22 cellular contexts compared by ENCODE assay signal in genomic region chr7:116407165-116407564, GRCh38.
DNase-seq lines count a peak whose midpoint lies in the region; ATAC-seq and TF ChIP-seq lines count a peak whose summit lies in the region.
"Had no signal": no experiment of that assay in that cellular context is flagged by ENCODE, and none has a peak within 500 bp of the region (broad histone marks: within the 10 kb centered on the region; RNA-seq: fewer than 3 reads in every experiment).

No MANE protein-coding gene starts in this region.

- peak; percentile 29 for DNase-seq in activated CD4-positive, alpha-beta T cell treated with anti-CD3 and anti-CD28 coated beads, Interleukin-2, amount 10 ng/mL, durations not matched to agents 24 days and 14 days
- DNase-seq in activated CD4-positive, alpha-beta T cell treated with anti-CD3 and anti-CD28 coated beads for 4 hours: no peak
- DNase-seq in SK-MEL-5 (ENCODE audit: low read depth, low spot score) (peak; percentile 53), choroid plexus epithelial cell (ENCODE audit: low read depth) (peak; percentile 46), osteocyte (ENCODE audit: extremely low spot score, unreplicated experiment) (no peak), H9 (no peak)
- DNase-seq: 8988T; CD4-positive, CD25-positive, alpha-beta regulatory T cell; DMS53; GDM1; NCI-H1092; NCI-H1417 treated with DMSO at 0.1 percent for 48 hours; NCI-H1694 treated with DMSO at 0.1 percent for 48 hours; NCI-H2081; NCI-H524 treated with DMSO at 0.1 percent for 48 hours; NCI-H774; SJCRH30 had no signal

- intact Hi-C loops in activated CD4-positive, alpha-beta T cell treated with anti-CD3 and anti-CD28 coated beads, Interleukin-2, amount 10 ng/mL, durations not matched to agents 24 days and 14 days (cut with micrococcal nuclease): no loop called here

- H3K56ac ChIP-seq in H9 (ENCODE audit: insufficient read length, low read depth, low read length): no peak overlapping the region

- H3T11ph ChIP-seq in H9 (ENCODE audit: low read length): no peak overlapping the region

- H3K4ac ChIP-seq in H9 (ENCODE audit: low read depth, low read length): no peak overlapping the region

- in situ Hi-C loops in SK-MEL-5 (cut with HindIII; ENCODE audit: low pct_unique_long_range_greater_than_20kb, low sequenced_read_pairs): no loop called here

- H3K23ac ChIP-seq in H9 (ENCODE audit: insufficient read length, low read depth, low read length): no peak overlapping the region

- H3K4me1 Mint-ChIP-seq in activated CD4-positive, alpha-beta T cell treated with anti-CD3 and anti-CD28 coated beads, Interleukin-2, amount 10 ng/mL, durations not matched to agents 24 days and 14 days: no peaks in the 10 kb centered on the region
- H3K4me1 Mint-ChIP-seq in osteocyte (ENCODE audit: unreplicated experiment) (peaks cover 16% of the 10 kb centered on the region), H9 (peaks cover 7 to 11% of the 10 kb centered on the region in 2 experiments)
- H3K4me1 Mint-ChIP-seq: CD4-positive, CD25-positive, alpha-beta regulatory T cell had no signal

- H3K27ac Mint-ChIP-seq in activated CD4-positive, alpha-beta T cell treated with anti-CD3 and anti-CD28 coated beads, Interleukin-2, amount 10 ng/mL, durations not matched to agents 24 days and 14 days: no peak overlapping the region
- peak overlapping the region; percentile 67 for H3K27ac Mint-ChIP-seq in osteocyte (ENCODE audit: unreplicated experiment)
- H3K27ac Mint-ChIP-seq in H9: no peak overlapping the region
- H3K27ac Mint-ChIP-seq: CD4-positive, CD25-positive, alpha-beta regulatory T cell had no signal

- H3K18ac ChIP-seq in H9 (ENCODE audit: insufficient read length, low read depth, low read length): no peak overlapping the region

- H4K8ac ChIP-seq in H9 (replicated peaks; ENCODE audit: insufficient read length, low read depth, low read length): no peak overlapping the region

- no peak overlapping the region for H3K14ac ChIP-seq in H9 (ENCODE audit: insufficient read depth, low read length)

- no peak for ATAC-seq in GM18907 (IDR thresholded peaks at IDR 0.05; ENCODE audit: unreplicated experiment)
- ATAC-seq in GM19467 (IDR thresholded peaks at IDR 0.05; ENCODE audit: unreplicated experiment): no peak
- ATAC-seq: GM12878 had no signal

- no peak overlapping the region for H2AK5ac ChIP-seq in H9 (ENCODE audit: insufficient read length, low read length)

- H3K79me2 ChIP-seq in H9 (ENCODE audit: insufficient read depth, low read length): no peaks in the 10 kb centered on the region

- H3K4me2 ChIP-seq in H9 (ENCODE audit: insufficient read depth, insufficient read length, low read length): no peak overlapping the region
- H3K4me2 ChIP-seq: BLaER1, KMS-11 had no signal

- no CpG with 5 or more reads among the region's 3 CpGs for WGBS in H9 (ENCODE audit: extremely low coverage, insufficient read length, low lambda C conversion rate)

- H3K79me1 ChIP-seq in H9 (ENCODE audit: insufficient read depth, low read depth, low read length, poor library complexity, severe bottlenecking): no peaks in the 10 kb centered on the region

- H3K36me3 Mint-ChIP-seq in activated CD4-positive, alpha-beta T cell treated with anti-CD3 and anti-CD28 coated beads, Interleukin-2, amount 10 ng/mL, durations not matched to agents 24 days and 14 days (ENCODE audit: low read depth): no peaks in the 10 kb centered on the region
- H3K36me3 Mint-ChIP-seq in osteocyte (ENCODE audit: unreplicated experiment) (no peaks in the 10 kb centered on the region), H9 (ENCODE audit: insufficient read depth in 1 of 3, low read depth in 3 of 3) (peaks cover 0 to 12% (median 2%) of the 10 kb centered on the region in 3 experiments; a peak in 4 of 7 replicates)
- H3K36me3 Mint-ChIP-seq: CD4-positive, CD25-positive, alpha-beta regulatory T cell had no signal

- no peak overlapping the region for H3K9ac ChIP-seq in H9 (ENCODE audit: extremely low read depth, insufficient read length, low read length)
- H3K9ac ChIP-seq: BLaER1, KMS-11 had no signal

- H4K5ac ChIP-seq in H9 (ENCODE audit: insufficient read length, low read depth, low read length): no peak overlapping the region

- H3K27ac ChIP-seq in H9 (ENCODE audit: insufficient read length, low read depth, low read length): no peak overlapping the region
- H3K27ac ChIP-seq: BLaER1, KMS-11, SJCRH30 had no signal

- H3K27me3 ChIP-seq in H9 (ENCODE audit: insufficient read depth, low read length): no peaks in the 10 kb centered on the region
- H3K27me3 ChIP-seq: BLaER1, SJCRH30 had no signal

- no peak overlapping the region for H2BK5ac ChIP-seq in H9 (ENCODE audit: insufficient read length, low read length)

- no peak for TF ChIP-seq CTCF in choroid plexus epithelial cell (conservative IDR thresholded peaks at IDR 0.05; ENCODE audit: low read depth, low read length)
- no peak for TF ChIP-seq CTCF in osteocyte (IDR thresholded peaks at IDR 0.05)
- TF ChIP-seq CTCF in H9 (conservative IDR thresholded peaks at IDR 0.05): no peak

- no peaks in the 10 kb centered on the region for H4K20me1 ChIP-seq in H9 (ENCODE audit: control insufficient read depth, insufficient read depth, insufficient read length)
- H4K20me1 ChIP-seq: BLaER1 had no signal

- no peaks in the 10 kb centered on the region for H3K23me2 ChIP-seq in H9 (ENCODE audit: insufficient read length, low read depth, low read length, poor library complexity, severe bottlenecking)

- no peak overlapping the region for H2BK15ac ChIP-seq in H9 (ENCODE audit: low read depth, low read length)

- H3K9me3 ChIP-seq in H9 (ENCODE audit: control insufficient read depth, low read depth, low read length): no peaks in the 10 kb centered on the region
- H3K9me3 ChIP-seq: BLaER1, SJCRH30 had no signal

- no peak overlapping the region for H3K4me3 Mint-ChIP-seq in activated CD4-positive, alpha-beta T cell treated with anti-CD3 and anti-CD28 coated beads, Interleukin-2, amount 10 ng/mL, durations not matched to agents 24 days and 14 days
- H3K4me3 Mint-ChIP-seq in osteocyte (ENCODE audit: unreplicated experiment) (no peak overlapping the region), H9 (no peak overlapping the region)
- H3K4me3 Mint-ChIP-seq: CD4-positive, CD25-positive, alpha-beta regulatory T cell had no signal

- H2AFZ ChIP-seq in H9 (ENCODE audit: low read length): no peak overlapping the region

- H2BK12ac ChIP-seq in H9 (ENCODE audit: insufficient read length, low read depth, low read length): no peak overlapping the region

- H3K27me3 Mint-ChIP-seq in activated CD4-positive, alpha-beta T cell treated with anti-CD3 and anti-CD28 coated beads, Interleukin-2, amount 10 ng/mL, durations not matched to agents 24 days and 14 days: peaks cover 5% of the 10 kb centered on the region
- H3K27me3 Mint-ChIP-seq in osteocyte (ENCODE audit: unreplicated experiment) (no peaks in the 10 kb centered on the region), H9 (ENCODE audit: low read depth) (no peaks in the 10 kb centered on the region)

- no peak overlapping the region for H4K91ac ChIP-seq in H9 (ENCODE audit: insufficient read length, low read depth, low read length)

- no peaks in the 10 kb centered on the region for H3K9me3 Mint-ChIP-seq in activated CD4-positive, alpha-beta T cell treated with anti-CD3 and anti-CD28 coated beads, Interleukin-2, amount 10 ng/mL, durations not matched to agents 24 days and 14 days
- no peaks in the 10 kb centered on the region for H3K9me3 Mint-ChIP-seq in osteocyte (ENCODE audit: unreplicated experiment)
- H3K9me3 Mint-ChIP-seq in H9: peaks cover 3 to 8% of the 10 kb centered on the region in 2 experiments; a peak in 4 of 5 replicates
- H3K9me3 Mint-ChIP-seq: CD4-positive, CD25-positive, alpha-beta regulatory T cell had no signal

- H2BK120ac ChIP-seq in H9 (ENCODE audit: low read depth, low read length, poor library complexity, severe bottlenecking): no peak overlapping the region

- no peaks in the 10 kb centered on the region; the same call in 1 of the 2 replicates for H3K4me1 ChIP-seq in H9 (ENCODE audit: insufficient read depth, low read length)
- H3K4me1 ChIP-seq: BLaER1 had no signal

- no peak overlapping the region for H2BK20ac ChIP-seq in H9 (ENCODE audit: low read depth, low read length, poor library complexity, severe bottlenecking)

- no peak overlapping the region for H3K4me3 ChIP-seq in choroid plexus epithelial cell (ENCODE audit: low read depth, low read length)
- H3K4me3 ChIP-seq: BLaER1, GM12878, SJCRH30 had no signal

Comparison
In these comparisons a context has a peak if more than half of its experiments do, and no peak if none do; other contexts are left out.
1. DNase-seq: peak in activated CD4-positive, alpha-beta T cell treated with anti-CD3 and anti-CD28 coated beads, Interleukin-2, amount 10 ng/mL, durations not matched to agents 24 days and 14 days (single experiment), SK-MEL-5 (single experiment) and choroid plexus epithelial cell (single experiment); none in activated CD4-positive, alpha-beta T cell treated with anti-CD3 and anti-CD28 coated beads for 4 hours (0 of 2), osteocyte (single experiment) and H9 (single experiment).